25 cellular contexts compared by ENCODE assay signal in genomic region chr12:14972816-14973215, GRCh38. TPM values are rescaled to one million over a fixed set of nuclear protein-coding genes. Genes with fewer than 3 reads are reported as not detected.
DNase-seq lines count a peak whose midpoint lies in the region; ATAC-seq and TF ChIP-seq lines count a peak whose summit lies in the region.
"Had no signal": no experiment of that assay in that cellular context is flagged by ENCODE, and none has a peak within 500 bp of the region (broad histone marks: within the 10 kb centered on the region; RNA-seq: fewer than 3 reads in every experiment).

TSS of gene PDE6H (plus strand) at chr12:14973042. CDS start at chr12:14978013, 4,971 bp downstream.

- no peak for ATAC-seq in GM23338
- no peak for ATAC-seq in stimulated activated memory B cell treated with anti-CD40 and anti-IgM and Interleukin-4, amounts not matched to agents 10 μg/mL and 1 μg/mL and 100 μg/mL, for 72 hours
- ATAC-seq: A549; CD8-positive, alpha-beta T cell; K562 had no signal

- H4K20me1 ChIP-seq in GM23338 (replicated peaks; ENCODE audit: insufficient read depth), result no peaks in the 10 kb centered on the region
- H4K20me1 ChIP-seq: BLaER1 treated with 17β-estradiol and CSF1 and Interleukin-3, amounts not matched to agents 10 nM and 100 nM had no signal

- H3K4me1 ChIP-seq in GM23338 (ENCODE audit: insufficient read depth) (no peaks in the 10 kb centered on the region), endodermal cell (ENCODE audit: control insufficient read depth, insufficient read depth, low read length) (peaks cover 3% of the 10 kb centered on the region), ascending aorta (no peaks in the 10 kb centered on the region), suprapubic skin (no peaks in the 10 kb centered on the region)

- H3K27ac ChIP-seq in GM23338 (ENCODE audit: low read depth), result no peak within 1 kb of the TSS
- no peak within 1 kb of the TSS for H3K27ac ChIP-seq in endodermal cell (ENCODE audit: low read depth, low read length)
- H3K27ac ChIP-seq in ascending aorta, result no peak within 1 kb of the TSS
- no peak within 1 kb of the TSS for H3K27ac ChIP-seq in suprapubic skin
- H3K27ac ChIP-seq: A549; BLaER1 treated with 17β-estradiol and CSF1 and Interleukin-3, amounts not matched to agents 10 nM and 100 nM; RWPE1 had no signal

- no peaks in the 10 kb centered on the region for H3K79me2 ChIP-seq in GM23338 (replicated peaks; ENCODE audit: insufficient read depth)

- H3K36me3 Mint-ChIP-seq in GM23338 (ENCODE audit: low read depth) (no peaks in the 10 kb centered on the region), endodermal cell (ENCODE audit: low read depth) (no peaks in the 10 kb centered on the region)
- H3K36me3 Mint-ChIP-seq in stimulated activated memory B cell treated with anti-CD40 and anti-IgM and Interleukin-4, amounts not matched to agents 10 μg/mL and 1 μg/mL and 100 μg/mL, for 72 hours, result no peaks in the 10 kb centered on the region
- H3K36me3 Mint-ChIP-seq: CD8-positive, alpha-beta T cell had no signal

- H3K27me3 ChIP-seq in GM23338 (ENCODE audit: insufficient read depth) (no peaks in the 10 kb centered on the region), endodermal cell (ENCODE audit: control insufficient read depth, insufficient read depth, low read length, poor library complexity, severe bottlenecking) (no peaks in the 10 kb centered on the region), ascending aorta (no peaks in the 10 kb centered on the region), suprapubic skin (no peaks in the 10 kb centered on the region)
- H3K27me3 ChIP-seq: BLaER1 treated with 17β-estradiol and CSF1 and Interleukin-3, amounts not matched to agents 10 nM and 100 nM; MG63 had no signal

- H3K27ac Mint-ChIP-seq in GM23338 (no peak within 1 kb of the TSS), endodermal cell (peak within 1 kb of the TSS; percentile 18)
- peak within 1 kb of the TSS; percentile 16 for H3K27ac Mint-ChIP-seq in stimulated activated memory B cell treated with anti-CD40 and anti-IgM and Interleukin-4, amounts not matched to agents 10 μg/mL and 1 μg/mL and 100 μg/mL, for 72 hours
- H3K27ac Mint-ChIP-seq: CD8-positive, alpha-beta T cell had no signal

- H3K9me2 ChIP-seq in GM23338 (ENCODE audit: insufficient read depth), result peaks cover 3% of the 10 kb centered on the region; the same call in 1 of the 2 replicates

- no peak for DNase-seq in GM23338 (ENCODE audit: low spot score)
- peak; percentile 89 for DNase-seq in NCI-H82 (lab: John Stamatoyannopoulos, UW)
- DNase-seq in endodermal cell, result no peak
- no peak for DNase-seq in COR-L47 (lab: John Stamatoyannopoulos, UW)
- no peak for DNase-seq in ascending aorta (ENCODE audit: low spot score in 2 of 2)
- DNase-seq in suprapubic skin (ENCODE audit: low spot score in 2 of 2), result no peak
- DNase-seq: AML-193; CD8-positive, alpha-beta T cell; DMS153; H7; MG63; NCI-H1105 treated with DMSO at 0.1 percent for 48 hours; NCI-H146; NCI-H1930; NCI-H446; NCI-H524 treated with DMSO at 0.1 percent for 48 hours; NCI-H774; SHP77 had no signal

- peak within 1 kb of the TSS; percentile 30 for H2AFZ ChIP-seq in GM23338

- no peak for TF ChIP-seq EP300 in suprapubic skin (IDR thresholded peaks at IDR 0.05)

- no peaks in the 10 kb centered on the region for H3K9me3 Mint-ChIP-seq in GM23338
- no peaks in the 10 kb centered on the region for H3K9me3 Mint-ChIP-seq in endodermal cell
- H3K9me3 Mint-ChIP-seq in stimulated activated memory B cell treated with anti-CD40 and anti-IgM and Interleukin-4, amounts not matched to agents 10 μg/mL and 1 μg/mL and 100 μg/mL, for 72 hours, result no peaks in the 10 kb centered on the region
- H3K9me3 Mint-ChIP-seq: CD8-positive, alpha-beta T cell had no signal

- TF ChIP-seq CTCF in GM23338 (conservative IDR thresholded peaks at IDR 0.05; ENCODE audit: low read depth in 2 of 2) (no peak), endodermal cell (conservative IDR thresholded peaks at IDR 0.05) (no peak), ascending aorta (IDR thresholded peaks at IDR 0.05) (no peak), suprapubic skin (IDR thresholded peaks at IDR 0.05) (no peak)

- no peak within 1 kb of the TSS for H3K9ac ChIP-seq in endodermal cell (ENCODE audit: extremely low read depth, low read length, poor library complexity, severe bottlenecking)
- H3K9ac ChIP-seq: BLaER1 treated with 17β-estradiol and CSF1 and Interleukin-3, amounts not matched to agents 10 nM and 100 nM had no signal

- H3K4me3 Mint-ChIP-seq in GM23338 (no peak within 1 kb of the TSS), endodermal cell (no peak within 1 kb of the TSS)
- no peak within 1 kb of the TSS for H3K4me3 Mint-ChIP-seq in stimulated activated memory B cell treated with anti-CD40 and anti-IgM and Interleukin-4, amounts not matched to agents 10 μg/mL and 1 μg/mL and 100 μg/mL, for 72 hours
- H3K4me3 Mint-ChIP-seq: CD8-positive, alpha-beta T cell had no signal

- H3K27me3 Mint-ChIP-seq in GM23338 (ENCODE audit: insufficient read depth, low read depth, poor library complexity) (no peaks in the 10 kb centered on the region), endodermal cell (ENCODE audit: insufficient read depth) (peaks cover 2% of the 10 kb centered on the region)
- H3K27me3 Mint-ChIP-seq in stimulated activated memory B cell treated with anti-CD40 and anti-IgM and Interleukin-4, amounts not matched to agents 10 μg/mL and 1 μg/mL and 100 μg/mL, for 72 hours, result no peaks in the 10 kb centered on the region

- TF ChIP-seq POLR2A in suprapubic skin (IDR thresholded peaks at IDR 0.05), result no peak

- H3K4me3 ChIP-seq in GM23338 (no peak within 1 kb of the TSS), endodermal cell (ENCODE audit: low read length) (no peak within 1 kb of the TSS), ascending aorta (no peak within 1 kb of the TSS), suprapubic skin (no peak within 1 kb of the TSS)
- H3K4me3 ChIP-seq: A549; BLaER1 treated with 17β-estradiol and CSF1 and Interleukin-3, amounts not matched to agents 10 nM and 100 nM; K562; MG63 had no signal

- 41% methylated on average over 2 of the region's 2 CpGs; no CpG with 5 or more reads in 1 of the 2 experiments for WGBS in endodermal cell (ENCODE audit: insufficient coverage in 1 of 2, insufficient read length in 1 of 2), 2 experiments
- WGBS in suprapubic skin, result 91% methylated on average over 2 of the region's 2 CpGs

- H3K4me1 Mint-ChIP-seq in GM23338 (no peaks in the 10 kb centered on the region; the same call in 2 of the 3 replicates), endodermal cell (peaks cover 11% of the 10 kb centered on the region)
- peaks cover 18% of the 10 kb centered on the region for H3K4me1 Mint-ChIP-seq in stimulated activated memory B cell treated with anti-CD40 and anti-IgM and Interleukin-4, amounts not matched to agents 10 μg/mL and 1 μg/mL and 100 μg/mL, for 72 hours

- intact Hi-C loops in ascending aorta (cut with DNase I), result no loop called here

- H3K36me3 ChIP-seq in GM23338 (ENCODE audit: insufficient read depth) (no peaks in the 10 kb centered on the region), endodermal cell (ENCODE audit: control insufficient read depth, insufficient read depth, low read length) (no peaks in the 10 kb centered on the region), ascending aorta (no peaks in the 10 kb centered on the region), suprapubic skin (no peaks in the 10 kb centered on the region)
- H3K36me3 ChIP-seq: BLaER1 treated with 17β-estradiol and CSF1 and Interleukin-3, amounts not matched to agents 10 nM and 100 nM; MG63 had no signal

- H3K4me2 ChIP-seq in GM23338, result no peak within 1 kb of the TSS
- H3K4me2 ChIP-seq: A549 had no signal

- no peaks in the 10 kb centered on the region for H3K9me3 ChIP-seq in endodermal cell (ENCODE audit: control insufficient read depth, low read length)
- no peaks in the 10 kb centered on the region for H3K9me3 ChIP-seq in ascending aorta
- no peaks in the 10 kb centered on the region for H3K9me3 ChIP-seq in suprapubic skin
- H3K9me3 ChIP-seq: A549 had no signal

- no peaks in the 10 kb centered on the region for H3F3A ChIP-seq in GM23338 (replicated peaks; ENCODE audit: low read depth)

TF ChIP-seq in GM23338, 12 proteins besides CTCF, POLR2A, EP300 and RAD21 (continues in another document):
- no peak for TF ChIP-seq ZNF331 (CRISPR knock-in tag; IDR thresholded peaks at IDR 0.05; ENCODE audit: low read depth)
- TF ChIP-seq CREB1 (CRISPR knock-in tag; IDR thresholded peaks at IDR 0.05; ENCODE audit: low read depth), result no peak

RNA-seq across cellular contexts. Expression of gene PDE6H, which starts in this region (rescaled TPM):
- not detected in 2 replicates for total RNA-seq in GM23338 (2014; rRNA removed; shearing (Covaris generic))
- not detected in 2 replicates for polyA plus RNA-seq in GM23338 (2016; fragmentation: Nextera tagmentation; extraction: Ambion mirVana)
- total RNA-seq in endodermal cell (not detected), ascending aorta (not detected), suprapubic skin (not detected)
- not detected for polyA plus RNA-seq in endodermal cell (2013, experiment 1 of 2)
- not detected for polyA plus RNA-seq in endodermal cell (2013, experiment 2 of 2)
- total RNA-seq: CD8-positive, alpha-beta T cell; H7; K562; LHCN-M2; SK-MEL-5 had no signal
- polyA plus RNA-seq: A549 had no signal
